Comparison of ENCODE assay signal across 2 cellular contexts in genomic region chr22:30250039-30250565, GRCh38.
TF ChIP-seq lines count a peak whose summit lies in the region.

No MANE protein-coding gene starts in this region.

TF ChIP-seq in SK-N-SH, 30 proteins besides CTCF, POLR2A, EP300 and RAD21:
- TF ChIP-seq USF2 (IDR thresholded peaks at IDR 0.05; ENCODE audit: borderline replicate concordance, low read depth, low read length) (no peak), RFX5 (IDR thresholded peaks at IDR 0.05; ENCODE audit: low read length) (no peak), MAX (IDR thresholded peaks at IDR 0.05; ENCODE audit: low read depth) (no peak), IRF3 (IDR thresholded peaks at IDR 0.05; ENCODE audit: low read depth, low read length) (no peak)
TF ChIP-seq in SK-N-SH: peak in this region for 0.

TF ChIP-seq in SK-N-SH treated with all-trans-retinoic acid at 6 μM for 48 hours, 23 proteins besides CTCF, POLR2A, EP300 and RAD21:
- TF ChIP-seq SNAI2 (CRISPR knock-in tag; IDR thresholded peaks at IDR 0.05) = no peak
- TF ChIP-seq BACH2 (CRISPR knock-in tag; IDR thresholded peaks at IDR 0.05; ENCODE audit: borderline replicate concordance) = no peak
- no peak for TF ChIP-seq OSR1 (CRISPR knock-in tag; IDR thresholded peaks at IDR 0.05)
- TF ChIP-seq ARNTL (CRISPR knock-in tag; IDR thresholded peaks at IDR 0.05; ENCODE audit: borderline replicate concordance, low read depth) = no peak
- no peak for TF ChIP-seq POU6F1 (CRISPR knock-in tag; IDR thresholded peaks at IDR 0.05; ENCODE audit: borderline replicate concordance, low read depth)
- TF ChIP-seq PATZ1 (CRISPR knock-in tag; IDR thresholded peaks at IDR 0.05; ENCODE audit: borderline replicate concordance) = no peak
